In genomic region chr1:53944469-53945182, GRCh38 we compare ENCODE assay signal across 8 cellular contexts. TPM values are rescaled to one million over a fixed set of nuclear protein-coding genes. Genes with fewer than 3 reads are reported as not detected.
A peak's percentile ranks its signal among the peaks of the same experiment; 100 is the strongest.
DNase-seq lines count a peak whose midpoint lies in the region; FAIRE-seq and TF ChIP-seq lines count a peak whose summit lies in the region.

No MANE protein-coding gene starts in this region.

- DNase-seq in NCI-H1105 (lab: John Stamatoyannopoulos, UW): peak; percentile 26
- no peak for DNase-seq in NCI-H1105 treated with DMSO at 0.1 percent for 48 hours (lab: John Stamatoyannopoulos, UW)
- DNase-seq in RWPE1 (ENCODE audit: low spot score): no peak
- no peak for DNase-seq in epithelial cell of prostate (ENCODE audit: low read depth, low spot score)
- no peak for DNase-seq in osteocyte (ENCODE audit: extremely low spot score, unreplicated experiment)
- no peak for DNase-seq in H54 (ENCODE audit: insufficient read length, low spot score)
- no peak for DNase-seq in A172 (ENCODE audit: low spot score)
- DNase-seq in D721Med (ENCODE audit: insufficient read length, low spot score): no peak

- peak overlapping the region; percentile 90 for H3K27ac ChIP-seq in RWPE1
- H3K27ac ChIP-seq in epithelial cell of prostate: peak overlapping the region; percentile 76

- H3K27me3 Mint-ChIP-seq in osteocyte (ENCODE audit: unreplicated experiment): no peaks in the 10 kb centered on the region

- POLR2A ChIA-PET in RWPE1 (lab: Yijun Ruan, JAX; ENCODE audit: low non-redundant PET): no interaction called here

- peaks cover 49% of the 10 kb centered on the region for H3K4me1 Mint-ChIP-seq in osteocyte (ENCODE audit: unreplicated experiment)

- no peak for FAIRE-seq in H54 (lab: Jason Lieb, UNC)
- FAIRE-seq in D721Med (lab: Jason Lieb, UNC): no peak

- peak overlapping the region; percentile 97 for H3K4me3 Mint-ChIP-seq in osteocyte (ENCODE audit: unreplicated experiment)

- H3K27ac Mint-ChIP-seq in osteocyte (ENCODE audit: unreplicated experiment): peak overlapping the region; percentile 96

- TF ChIP-seq CTCF in RWPE1 (conservative IDR thresholded peaks at IDR 0.05; ENCODE audit: low read depth) (no peak), osteocyte (IDR thresholded peaks at IDR 0.05) (no peak), D721Med (IDR thresholded peaks at IDR 0.05; ENCODE audit: insufficient read depth, missing control alignments) (no peak)

- CTCF ChIA-PET in RWPE1 (lab: Yijun Ruan, JAX): no interaction called here

- no peaks in the 10 kb centered on the region for H3K9me3 Mint-ChIP-seq in osteocyte (ENCODE audit: unreplicated experiment)

- H3K36me3 Mint-ChIP-seq in osteocyte (ENCODE audit: unreplicated experiment): no peaks in the 10 kb centered on the region

- no peak for TF ChIP-seq POLR2A in H54 (IDR thresholded peaks at IDR 0.05; ENCODE audit: low read depth, low read length)

RNA-seq across cellular contexts. Expression of gene IFT25, which starts 0.9 kb away (rescaled TPM):
- 29.2 and 29.9 TPM in 2 replicates for total RNA-seq in osteocyte
- total RNA-seq in A172 (2014; rRNA removed; shearing (Covaris generic)): 48.2 and 69.7 TPM in 2 replicates

RNA-seq across cellular contexts. Expression of gene LRRC42, which starts 1.5 kb away (rescaled TPM):
- 30.1 and 32.8 TPM in 2 replicates for total RNA-seq in osteocyte
- 64.2 and 79.8 TPM in 2 replicates for total RNA-seq in A172 (2014; rRNA removed; shearing (Covaris generic))

RNA-seq across cellular contexts. Expression of gene DIO1, which starts 50.6 kb away (rescaled TPM):
- not detected in 2 replicates for total RNA-seq in osteocyte
- total RNA-seq in A172 (2014; rRNA removed; shearing (Covaris generic)): not detected in 2 replicates

RNA-seq across cellular contexts. Expression of gene YIPF1, which starts 55.0 kb away (rescaled TPM):
- total RNA-seq in osteocyte: 25.3 and 25.6 TPM in 2 replicates
- total RNA-seq in A172 (2014; rRNA removed; shearing (Covaris generic)): 22.4 and 24.8 TPM in 2 replicates
